ENCODE assay signal across 8 cellular contexts in genomic region chr5:151078490-151079262, GRCh38. TPM values are rescaled to one million over a fixed set of nuclear protein-coding genes. Genes with fewer than 3 reads are reported as not detected.
A peak's percentile ranks its signal among the peaks of the same experiment; 100 is the strongest.
DNase-seq lines count a peak whose midpoint lies in the region; ATAC-seq, FAIRE-seq and TF ChIP-seq lines count a peak whose summit lies in the region.

No MANE protein-coding gene starts in this region.

- H3K4me2 ChIP-seq in OCI-LY7 (ENCODE audit: low read length): peak overlapping the region; percentile 96

- TF ChIP-seq CTCF in OCI-LY7 (conservative IDR thresholded peaks at IDR 0.05; ENCODE audit: low read length): no peak
- TF ChIP-seq CTCF in pancreas (IDR thresholded peaks at IDR 0.05): no peak
- TF ChIP-seq CTCF in endodermal cell (conservative IDR thresholded peaks at IDR 0.05): no peak
- TF ChIP-seq CTCF in upper lobe of left lung (IDR thresholded peaks at IDR 0.05): no peak

- H3K27me3 ChIP-seq in pancreas: no peaks in the 10 kb centered on the region
- H3K27me3 ChIP-seq in endodermal cell (ENCODE audit: control insufficient read depth, insufficient read depth, low read length, poor library complexity, severe bottlenecking): no peaks in the 10 kb centered on the region
- no peaks in the 10 kb centered on the region for H3K27me3 ChIP-seq in upper lobe of left lung

- ATAC-seq in GM21576 (IDR thresholded peaks at IDR 0.05; ENCODE audit: unreplicated experiment) (peak; percentile 44), pancreas (no peak), upper lobe of left lung (ENCODE audit: low FRiP score in 2 of 2) (no peak)

- H3K27ac Mint-ChIP-seq in activated naive CD4-positive, alpha-beta T cell treated with anti-CD3 and anti-CD28 coated beads for 36 hours: peak overlapping the region; percentile 93
- no peak overlapping the region for H3K27ac Mint-ChIP-seq in endodermal cell

- CTCF ChIA-PET in OCI-LY7 (lab: Charles Lee; ENCODE audit: unreplicated experiment): interaction anchor here (1.2 kb wide), 1 partner anchor 47 kb away, joined by 3 read pairs; no protein-coding TSS in a partner anchor
- CTCF ChIA-PET in activated naive CD4-positive, alpha-beta T cell treated with anti-CD3 and anti-CD28 coated beads for 36 hours (lab: Charles Lee): interaction anchor here (1.2 to 3.1 kb wide), 5 partner anchors 11 to 36 kb away, joined by 4 to 21 read pairs (median 6); no protein-coding TSS in a partner anchor

- no peak overlapping the region for H3K9ac ChIP-seq in endodermal cell (ENCODE audit: extremely low read depth, low read length, poor library complexity, severe bottlenecking)

- peak; percentile 82 for DNase-seq in Daoy (ENCODE audit: low read depth)
- DNase-seq in OCI-LY7 (ENCODE audit: low spot score): peak; percentile 42
- peak; percentile 90 for DNase-seq in activated naive CD4-positive, alpha-beta T cell treated with anti-CD3 and anti-CD28 coated beads for 36 hours
- DNase-seq in pancreas: peak in 1 of 6 donors; percentile 42
- no peak for DNase-seq in endodermal cell
- no peak for DNase-seq in erythroblast (lab: John Stamatoyannopoulos, UW)
- DNase-seq in upper lobe of left lung: no peak

- no peaks in the 10 kb centered on the region for H3K27me3 Mint-ChIP-seq in activated naive CD4-positive, alpha-beta T cell treated with anti-CD3 and anti-CD28 coated beads for 36 hours (ENCODE audit: low read depth)
- no peaks in the 10 kb centered on the region for H3K27me3 Mint-ChIP-seq in endodermal cell (ENCODE audit: insufficient read depth)

- H3K36me3 Mint-ChIP-seq in activated naive CD4-positive, alpha-beta T cell treated with anti-CD3 and anti-CD28 coated beads for 36 hours (ENCODE audit: low read depth): peaks cover 54% of the 10 kb centered on the region
- peaks cover 2% of the 10 kb centered on the region for H3K36me3 Mint-ChIP-seq in endodermal cell (ENCODE audit: low read depth)

- peaks cover 49% of the 10 kb centered on the region for H3K79me2 ChIP-seq in OCI-LY7 (ENCODE audit: insufficient read depth, low read depth, low read length)

- H3K27ac ChIP-seq in OCI-LY7 (ENCODE audit: low read depth, low read length, poor library complexity, severe bottlenecking) (peak overlapping the region; percentile 16), pancreas (peak overlapping the region in 3 of 4 donors; percentile 48 to 99 (median 96)), endodermal cell (ENCODE audit: low read depth, low read length) (no peak overlapping the region), upper lobe of left lung (peak overlapping the region in 2 of 4 donors; percentile 98 to 99)

- H3K9me3 ChIP-seq in OCI-LY7 (ENCODE audit: low read length) (no peaks in the 10 kb centered on the region), pancreas (no peaks in the 10 kb centered on the region), endodermal cell (ENCODE audit: control insufficient read depth, low read length) (no peaks in the 10 kb centered on the region), upper lobe of left lung (no peaks in the 10 kb centered on the region)

- no peak for TF ChIP-seq POLR2A in erythroblast (IDR thresholded peaks at IDR 0.05; ENCODE audit: low read length)
- TF ChIP-seq POLR2A in upper lobe of left lung (IDR thresholded peaks at IDR 0.05): no peak

- H3K9me2 ChIP-seq in OCI-LY7 (ENCODE audit: insufficient read depth, low read length): no peaks in the 10 kb centered on the region

- no peak overlapping the region for H2AFZ ChIP-seq in OCI-LY7 (ENCODE audit: low read length)

- H4K20me1 ChIP-seq in OCI-LY7 (ENCODE audit: insufficient read depth, low read length): peaks cover 13% of the 10 kb centered on the region; the same call in 1 of the 2 replicates

- peaks cover 66% of the 10 kb centered on the region for H3K4me1 Mint-ChIP-seq in activated naive CD4-positive, alpha-beta T cell treated with anti-CD3 and anti-CD28 coated beads for 36 hours (ENCODE audit: low read depth)
- H3K4me1 Mint-ChIP-seq in endodermal cell: peaks cover 15% of the 10 kb centered on the region

- H3K9me3 Mint-ChIP-seq in activated naive CD4-positive, alpha-beta T cell treated with anti-CD3 and anti-CD28 coated beads for 36 hours: no peaks in the 10 kb centered on the region
- no peaks in the 10 kb centered on the region for H3K9me3 Mint-ChIP-seq in endodermal cell

- WGBS in pancreas, 2 donors: 51 to 52% methylated on average over 16 of the region's 16 CpGs
- WGBS in endodermal cell (ENCODE audit: insufficient coverage in 1 of 2, insufficient read length in 1 of 2), 2 experiments: 92 to 95% methylated on average over 13 to 16 of the region's 16 CpGs
- 56 to 75% methylated on average over 10 to 16 of the region's 16 CpGs for WGBS in upper lobe of left lung, 2 donors

- TF ChIP-seq EP300 in upper lobe of left lung (IDR thresholded peaks at IDR 0.05): no peak

- no TSS peak for BruUV-seq in OCI-LY7 (replicated peaks; lab: Mats Ljungman, UMichigan)

- no peak for FAIRE-seq in pancreas (lab: Jason Lieb, UNC)

- intact Hi-C loops in OCI-LY7 (cut with micrococcal nuclease; ENCODE audit: unreplicated experiment) (no loop called here), pancreas (cut with DNase I) (no loop called here)
- intact Hi-C loops in activated naive CD4-positive, alpha-beta T cell treated with anti-CD3 and anti-CD28 coated beads for 36 hours (cut with micrococcal nuclease): loop anchor here (1.0 to 2.0 kb wide), 9 partner anchors 9 to 192 kb away; no protein-coding TSS in a partner anchor

- H3K4me3 ChIP-seq in OCI-LY7 (ENCODE audit: low read depth, low read length, poor library complexity, severe bottlenecking): peak overlapping the region; percentile 88
- H3K4me3 ChIP-seq in pancreas: peak overlapping the region in 2 of 4 donors; percentile 89 to 97
- H3K4me3 ChIP-seq in endodermal cell (ENCODE audit: low read length): no peak overlapping the region
- H3K4me3 ChIP-seq in upper lobe of left lung: peak overlapping the region in 2 of 4 donors; percentile 11 to 86

- peak overlapping the region; percentile 83 for H3K4me3 Mint-ChIP-seq in activated naive CD4-positive, alpha-beta T cell treated with anti-CD3 and anti-CD28 coated beads for 36 hours
- no peak overlapping the region for H3K4me3 Mint-ChIP-seq in endodermal cell

- H3K36me3 ChIP-seq in OCI-LY7 (ENCODE audit: insufficient read depth, low read length) (peaks cover 22% of the 10 kb centered on the region), pancreas (no peaks in the 10 kb centered on the region), endodermal cell (ENCODE audit: control insufficient read depth, insufficient read depth, low read length) (peaks cover 6% of the 10 kb centered on the region), upper lobe of left lung (no peaks in the 10 kb centered on the region)

- H3K4me1 ChIP-seq in OCI-LY7 (ENCODE audit: insufficient read depth, low read length, poor library complexity, severe bottlenecking) (peaks cover 50% of the 10 kb centered on the region), pancreas (peaks cover 8 to 48% (median 36%) of the 10 kb centered on the region in 3 donors), endodermal cell (ENCODE audit: control insufficient read depth, insufficient read depth, low read length) (peaks cover 8% of the 10 kb centered on the region), upper lobe of left lung (peaks cover 60 to 76% (median 71%) of the 10 kb centered on the region in 4 donors)

- POLR2A ChIA-PET in OCI-LY7 (lab: Charles Lee): interaction anchor here (2.1 kb wide), 1 partner anchor 179 kb away, joined by 7 read pairs; no protein-coding TSS in a partner anchor

RNA-seq across cellular contexts. Expression of gene TNIP1, which starts 2.2 kb away (rescaled TPM):
- 239 TPM in 2 replicates for total RNA-seq in Daoy (2014; rRNA removed; shearing (Covaris generic))
- 51.4 and 55.9 TPM in 2 replicates for total RNA-seq in OCI-LY7 (2014; rRNA removed; shearing (Covaris generic))
- total RNA-seq in OCI-LY7 (2022) (76.3 and 77.5 TPM in 2 replicates), pancreas (100 to 1,000 TPM in 1 of 6 donors, 10 to 100 TPM in 5; 66.3 to 118 (median 71.0) TPM), endodermal cell (10 to 100 TPM; 51.3 to 52.2 TPM), upper lobe of left lung (100 to 1,000 TPM; 109 to 166 (median 130) TPM)
- total RNA-seq in activated naive CD4-positive, alpha-beta T cell treated with anti-CD3 and anti-CD28 coated beads for 36 hours: 100 to 1,000 TPM; 238 to 263 TPM
- 10 to 100 TPM; 36.4 to 54.7 TPM for polyA plus RNA-seq in pancreas
- 33.0 TPM for polyA plus RNA-seq in endodermal cell (2013, experiment 1 of 2)
- 31.1 TPM for polyA plus RNA-seq in endodermal cell (2013, experiment 2 of 2)

RNA-seq across cellular contexts. Expression of gene GPX3, which starts 58.3 kb away (rescaled TPM):
- total RNA-seq in Daoy (2014; rRNA removed; shearing (Covaris generic)): 11.5 and 13.1 TPM in 2 replicates
- total RNA-seq in OCI-LY7 (2014; rRNA removed; shearing (Covaris generic)): not detected in 2 replicates
- not detected in 2 replicates for total RNA-seq in OCI-LY7 (2022)
- total RNA-seq in activated naive CD4-positive, alpha-beta T cell treated with anti-CD3 and anti-CD28 coated beads for 36 hours: not detected
- total RNA-seq in pancreas: 100 to 1,000 TPM in 1 of 6 donors, 10 to 100 TPM in 5; 26.3 to 131 (median 46.5) TPM
- polyA plus RNA-seq in pancreas: 100 to 1,000 TPM; 271 to 298 TPM
- total RNA-seq in endodermal cell: 10 to 100 TPM; 44.9 to 47.1 TPM
- 27.5 TPM for polyA plus RNA-seq in endodermal cell (2013, experiment 1 of 2)
- polyA plus RNA-seq in endodermal cell (2013, experiment 2 of 2): 26.7 TPM
- total RNA-seq in upper lobe of left lung: 1,000 to 10,000 TPM in 4 of 6 donors, 100 to 1,000 TPM in 2; 876 to 1,536 (median 1,027) TPM

Comparison
In these comparisons a context has a peak if more than half of its experiments do, and no peak if none do; other contexts are left out.
1. DNase-seq: peak in Daoy (single experiment), OCI-LY7 (single experiment) and activated naive CD4-positive, alpha-beta T cell treated with anti-CD3 and anti-CD28 coated beads for 36 hours (single experiment); none in endodermal cell (single experiment), erythroblast (0 of 2) and upper lobe of left lung (0 of 2).
2. RNA of gene GPX3, which starts 58.3 kb away (total RNA-seq): 876 to 1,536 TPM in upper lobe of left lung, 26.3 to 131 TPM in pancreas, 44.9 to 47.1 TPM in endodermal cell and 11.5 to 13.1 TPM in Daoy; not detected in activated naive CD4-positive, alpha-beta T cell treated with anti-CD3 and anti-CD28 coated beads for 36 hours and not detected in OCI-LY7; every median in the first group is over 10 times any median in the second.